ENCODE assay signal across 2 cellular contexts in the genomic region with DNA sequence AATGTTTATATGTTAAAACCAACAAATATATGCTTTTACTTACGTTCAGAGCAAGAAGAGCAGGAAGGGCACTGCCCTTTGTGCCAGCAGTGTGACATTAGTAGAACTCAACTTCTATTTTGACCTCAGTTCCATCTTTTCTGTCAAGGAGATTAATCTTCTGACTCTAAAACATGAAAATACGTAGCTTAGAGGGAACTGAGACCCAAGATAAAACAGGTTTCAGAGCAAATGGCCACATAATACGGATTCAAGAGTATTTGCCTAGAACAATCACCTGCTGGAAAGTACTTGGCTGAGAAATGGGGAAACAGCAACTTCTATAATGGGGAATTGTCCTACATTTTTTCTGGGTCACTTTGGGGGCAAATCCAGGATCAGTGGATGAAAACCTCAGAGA.
TF ChIP-seq lines count a peak whose summit lies in the region.

No MANE protein-coding gene starts in this region.

TF ChIP-seq in liver, 16 proteins besides CTCF, POLR2A, EP300 and RAD21:
- TF ChIP-seq, protein P1, sequence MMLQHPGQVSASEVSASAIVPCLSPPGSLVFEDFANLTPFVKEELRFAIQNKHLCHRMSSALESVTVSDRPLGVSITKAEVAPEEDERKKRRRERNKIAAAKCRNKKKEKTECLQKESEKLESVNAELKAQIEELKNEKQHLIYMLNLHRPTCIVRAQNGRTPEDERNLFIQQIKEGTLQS (IDR thresholded peaks at IDR 0.05) = no peak
- TF ChIP-seq, protein P2, sequence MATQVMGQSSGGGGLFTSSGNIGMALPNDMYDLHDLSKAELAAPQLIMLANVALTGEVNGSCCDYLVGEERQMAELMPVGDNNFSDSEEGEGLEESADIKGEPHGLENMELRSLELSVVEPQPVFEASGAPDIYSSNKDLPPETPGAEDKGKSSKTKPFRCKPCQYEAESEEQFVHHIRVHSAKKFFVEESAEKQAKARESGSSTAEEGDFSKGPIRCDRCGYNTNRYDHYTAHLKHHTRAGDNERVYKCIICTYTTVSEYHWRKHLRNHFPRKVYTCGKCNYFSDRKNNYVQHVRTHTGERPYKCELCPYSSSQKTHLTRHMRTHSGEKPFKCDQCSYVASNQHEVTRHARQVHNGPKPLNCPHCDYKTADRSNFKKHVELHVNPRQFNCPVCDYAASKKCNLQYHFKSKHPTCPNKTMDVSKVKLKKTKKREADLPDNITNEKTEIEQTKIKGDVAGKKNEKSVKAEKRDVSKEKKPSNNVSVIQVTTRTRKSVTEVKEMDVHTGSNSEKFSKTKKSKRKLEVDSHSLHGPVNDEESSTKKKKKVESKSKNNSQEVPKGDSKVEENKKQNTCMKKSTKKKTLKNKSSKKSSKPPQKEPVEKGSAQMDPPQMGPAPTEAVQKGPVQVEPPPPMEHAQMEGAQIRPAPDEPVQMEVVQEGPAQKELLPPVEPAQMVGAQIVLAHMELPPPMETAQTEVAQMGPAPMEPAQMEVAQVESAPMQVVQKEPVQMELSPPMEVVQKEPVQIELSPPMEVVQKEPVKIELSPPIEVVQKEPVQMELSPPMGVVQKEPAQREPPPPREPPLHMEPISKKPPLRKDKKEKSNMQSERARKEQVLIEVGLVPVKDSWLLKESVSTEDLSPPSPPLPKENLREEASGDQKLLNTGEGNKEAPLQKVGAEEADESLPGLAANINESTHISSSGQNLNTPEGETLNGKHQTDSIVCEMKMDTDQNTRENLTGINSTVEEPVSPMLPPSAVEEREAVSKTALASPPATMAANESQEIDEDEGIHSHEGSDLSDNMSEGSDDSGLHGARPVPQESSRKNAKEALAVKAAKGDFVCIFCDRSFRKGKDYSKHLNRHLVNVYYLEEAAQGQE (IDR thresholded peaks at IDR 0.05) = no peak
- TF ChIP-seq, protein P3, sequence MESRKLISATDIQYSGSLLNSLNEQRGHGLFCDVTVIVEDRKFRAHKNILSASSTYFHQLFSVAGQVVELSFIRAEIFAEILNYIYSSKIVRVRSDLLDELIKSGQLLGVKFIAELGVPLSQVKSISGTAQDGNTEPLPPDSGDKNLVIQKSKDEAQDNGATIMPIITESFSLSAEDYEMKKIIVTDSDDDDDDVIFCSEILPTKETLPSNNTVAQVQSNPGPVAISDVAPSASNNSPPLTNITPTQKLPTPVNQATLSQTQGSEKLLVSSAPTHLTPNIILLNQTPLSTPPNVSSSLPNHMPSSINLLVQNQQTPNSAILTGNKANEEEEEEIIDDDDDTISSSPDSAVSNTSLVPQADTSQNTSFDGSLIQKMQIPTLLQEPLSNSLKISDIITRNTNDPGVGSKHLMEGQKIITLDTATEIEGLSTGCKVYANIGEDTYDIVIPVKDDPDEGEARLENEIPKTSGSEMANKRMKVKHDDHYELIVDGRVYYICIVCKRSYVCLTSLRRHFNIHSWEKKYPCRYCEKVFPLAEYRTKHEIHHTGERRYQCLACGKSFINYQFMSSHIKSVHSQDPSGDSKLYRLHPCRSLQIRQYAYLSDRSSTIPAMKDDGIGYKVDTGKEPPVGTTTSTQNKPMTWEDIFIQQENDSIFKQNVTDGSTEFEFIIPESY (IDR thresholded peaks at IDR 0.05) = peak; percentile 25
- TF ChIP-seq SP1 (IDR thresholded peaks at IDR 0.05) (no peak), TAF1 (conservative IDR thresholded peaks at IDR 0.05) (no peak), GABPA (IDR thresholded peaks at IDR 0.05 in 1 of 2, conservative IDR thresholded peaks at IDR 0.05 in 1 of 2) (no peak)

TF ChIP-seq in HepG2, 621 proteins besides CTCF, POLR2A, EP300 and RAD21:
- TF ChIP-seq CEBPG (CRISPR knock-in tag; IDR thresholded peaks at IDR 0.05) (no peak), CBFB (CRISPR knock-in tag; IDR thresholded peaks at IDR 0.05) (no peak), MTF1 (CRISPR knock-in tag; IDR thresholded peaks at IDR 0.05) (no peak), ZNF121 (CRISPR knock-in tag; IDR thresholded peaks at IDR 0.05) (no peak), SIX4 (CRISPR knock-in tag; IDR thresholded peaks at IDR 0.05) (no peak)
